22 cellular contexts compared by ENCODE assay signal in the genomic region with DNA sequence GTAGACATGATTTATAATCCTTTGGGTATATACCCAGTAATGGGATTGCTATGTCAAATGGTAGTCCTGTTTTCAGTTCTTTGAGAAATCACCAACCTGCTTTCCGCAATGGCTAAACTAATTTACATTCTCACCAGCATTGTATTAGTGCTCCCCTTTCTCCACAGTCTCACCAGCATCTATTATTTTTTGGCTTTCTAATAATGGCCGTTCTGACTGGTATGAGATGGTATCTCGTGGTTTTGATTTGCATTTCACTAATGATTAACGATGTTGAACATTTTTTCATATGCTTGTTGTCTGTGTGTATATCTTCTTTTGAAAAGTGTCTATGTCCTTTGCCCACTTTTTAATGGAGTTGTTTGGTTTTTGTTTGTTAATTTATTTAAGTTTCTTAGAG.
"Had no signal": no experiment of that assay in that cellular context is flagged by ENCODE, and none has a peak within 500 bp of the region (broad histone marks: within the 10 kb centered on the region; RNA-seq: fewer than 3 reads in every experiment).

No MANE protein-coding gene starts in this region.

- H3K4me3 Mint-ChIP-seq: activated CD8-positive, alpha-beta T cell treated with anti-CD3 and anti-CD28 coated beads for 36 hours; activated naive CD8-positive, alpha-beta T cell treated with anti-CD3 and anti-CD28 coated beads, Interleukin-2, amount 50 U/mL, for 24 hours; activated T-cell treated with anti-CD3 and anti-CD28 coated beads, Interleukin-2, amount 50 U/mL, for 4 hours; activated T-helper 17 cell treated with anti-CD3 and anti-CD28 coated beads, Interleukin-2, amount 50 U/mL, for 72 hours; effector memory CD8-positive, alpha-beta T cell; immature natural killer cell; naive thymus-derived CD4-positive, alpha-beta T cell; stimulated activated naive B cell treated with anti-CD40 and anti-IgM and Interleukin-4, amounts not matched to agents 10 μg/mL and 1 μg/mL and 100 μg/mL, for 72 hours had no signal

- H3K4me1 Mint-ChIP-seq: activated T-helper 17 cell treated with anti-CD3 and anti-CD28 coated beads, Interleukin-2, amount 50 U/mL, for 72 hours had no signal

- FAIRE-seq: endothelial cell of umbilical vein, kidney, pancreas had no signal

- DNase-seq: activated CD4-positive, alpha-beta T cell treated with anti-CD3 and anti-CD28 coated beads for 4 hours; activated CD8-positive, alpha-beta T cell treated with anti-CD3 and anti-CD28 coated beads for 36 hours; activated gamma-delta T cell treated with Interleukin-2 at 50 U/mL for 16 hours; activated naive CD4-positive, alpha-beta T cell treated with anti-CD3 and anti-CD28 coated beads, Interleukin-2, amount 50 U/mL, for 16 hours; activated naive CD8-positive, alpha-beta T cell treated with anti-CD3 and anti-CD28 coated beads, Interleukin-2, amount 50 U/mL, for 24 hours; activated T-cell treated with anti-CD3 and anti-CD28 coated beads, Interleukin-2, amount 50 U/mL, for 4 hours; colonic mucosa; effector memory CD8-positive, alpha-beta T cell; head of caudate nucleus; hippocampal formation; immature natural killer cell; kidney; midbrain; naive thymus-derived CD4-positive, alpha-beta T cell; nucleus accumbens; stimulated activated CD4-positive, alpha-beta T cell treated with anti-CD3 and anti-CD28 coated beads, Interleukin-1b, Interleukin-23, amount 100 ng/mL, for 48 hours; stimulated activated naive B cell treated with anti-CD40 and anti-IgM and Interleukin-4, amounts not matched to agents 10 μg/mL and 1 μg/mL and 100 μg/mL, for 72 hours; stomach; thyroid gland had no signal

- H3K27ac Mint-ChIP-seq: activated CD8-positive, alpha-beta T cell treated with anti-CD3 and anti-CD28 coated beads for 36 hours; activated naive CD8-positive, alpha-beta T cell treated with anti-CD3 and anti-CD28 coated beads, Interleukin-2, amount 50 U/mL, for 24 hours; activated T-helper 17 cell treated with anti-CD3 and anti-CD28 coated beads, Interleukin-2, amount 50 U/mL, for 72 hours; effector memory CD8-positive, alpha-beta T cell; immature natural killer cell; stimulated activated naive B cell treated with anti-CD40 and anti-IgM and Interleukin-4, amounts not matched to agents 10 μg/mL and 1 μg/mL and 100 μg/mL, for 72 hours had no signal

- ATAC-seq: activated CD8-positive, alpha-beta T cell treated with anti-CD3 and anti-CD28 coated beads for 36 hours; activated naive CD8-positive, alpha-beta T cell treated with anti-CD3 and anti-CD28 coated beads, Interleukin-2, amount 50 U/mL, for 24 hours; activated T-cell treated with anti-CD3 and anti-CD28 coated beads, Interleukin-2, amount 50 U/mL, for 4 hours; activated T-helper 17 cell treated with anti-CD3 and anti-CD28 coated beads, Interleukin-2, amount 50 U/mL, for 72 hours; effector memory CD8-positive, alpha-beta T cell; naive thymus-derived CD4-positive, alpha-beta T cell; pancreas; stimulated activated naive B cell treated with anti-CD40 and anti-IgM and Interleukin-4, amounts not matched to agents 10 μg/mL and 1 μg/mL and 100 μg/mL, for 72 hours had no signal

- H3K9me3 Mint-ChIP-seq: activated CD8-positive, alpha-beta T cell treated with anti-CD3 and anti-CD28 coated beads for 36 hours; activated naive CD8-positive, alpha-beta T cell treated with anti-CD3 and anti-CD28 coated beads, Interleukin-2, amount 50 U/mL, for 24 hours; activated T-cell treated with anti-CD3 and anti-CD28 coated beads, Interleukin-2, amount 50 U/mL, for 4 hours; activated T-helper 17 cell treated with anti-CD3 and anti-CD28 coated beads, Interleukin-2, amount 50 U/mL, for 72 hours; effector memory CD8-positive, alpha-beta T cell; immature natural killer cell; stimulated activated naive B cell treated with anti-CD40 and anti-IgM and Interleukin-4, amounts not matched to agents 10 μg/mL and 1 μg/mL and 100 μg/mL, for 72 hours had no signal

- H3K27me3 Mint-ChIP-seq: activated CD8-positive, alpha-beta T cell treated with anti-CD3 and anti-CD28 coated beads for 36 hours; activated naive CD8-positive, alpha-beta T cell treated with anti-CD3 and anti-CD28 coated beads, Interleukin-2, amount 50 U/mL, for 24 hours; activated T-helper 17 cell treated with anti-CD3 and anti-CD28 coated beads, Interleukin-2, amount 50 U/mL, for 72 hours; effector memory CD8-positive, alpha-beta T cell; naive thymus-derived CD4-positive, alpha-beta T cell; stimulated activated naive B cell treated with anti-CD40 and anti-IgM and Interleukin-4, amounts not matched to agents 10 μg/mL and 1 μg/mL and 100 μg/mL, for 72 hours had no signal
